ENCODE assay signal across 8 cellular contexts in genomic region chr4:6987566-6987920, GRCh38. TPM values are rescaled to one million over a fixed set of nuclear protein-coding genes. Genes with fewer than 3 reads are reported as not detected.
DNase-seq lines count a peak whose midpoint lies in the region; ATAC-seq and TF ChIP-seq lines count a peak whose summit lies in the region.

No MANE protein-coding gene starts in this region.

- H3K27me3 ChIP-seq in DOHH2 (ENCODE audit: control insufficient read depth, low read length): no peaks in the 10 kb centered on the region
- H3K27me3 ChIP-seq in SU-DHL-6 (ENCODE audit: low read length): no peaks in the 10 kb centered on the region
- H3K27me3 ChIP-seq in psoas muscle (ENCODE audit: insufficient read depth in 3 of 3, low read length in 2 of 3): no peaks in the 10 kb centered on the region

- H3K9me2 ChIP-seq in DOHH2 (replicated peaks; ENCODE audit: control insufficient read depth, low read length): no peaks in the 10 kb centered on the region
- H3K9me2 ChIP-seq in SU-DHL-6 (replicated peaks; ENCODE audit: insufficient read depth, low read length): no peaks in the 10 kb centered on the region

- in situ Hi-C loops in GM13977 (cut with MboI; ENCODE audit: low pct_unique_long_range_greater_than_20kb, low sequenced_read_pairs, unreplicated experiment): no loop called here

- peak overlapping the region; percentile 67 for H3K9ac ChIP-seq in SU-DHL-6 (ENCODE audit: low read length)

- POLR2A ChIA-PET in HEK293 (lab: Yijun Ruan, JAX): interaction anchor here (1.9 to 2.3 kb wide), 3 partner anchors 55 to 81 kb away, joined by 8 to 10 read pairs (median 8); partner anchors contain the start of genes GRPEL1, TADA2B and TBC1D14

- H3K4me2 ChIP-seq in DOHH2 (ENCODE audit: low read length) (peak overlapping the region; percentile 100), SU-DHL-6 (ENCODE audit: low read depth, low read length, poor library complexity, severe bottlenecking) (peak overlapping the region; percentile 77)

- DNase-seq in fibroblast of the aortic adventitia (ENCODE audit: low read depth) (peak; percentile 31), psoas muscle (no peak), GM13977 (ENCODE audit: low spot score) (no peak), NCI-H774 (lab: John Stamatoyannopoulos, UW) (no peak)
- no peak for DNase-seq in stimulated activated CD8-positive, alpha-beta memory T cell treated with anti-CD3 and anti-CD28 coated beads, Interleukin-4, amount 100 ng/mL, for 48 hours

- WGBS in psoas muscle, 3 donors: 1 to 2% (median 1%) methylated on average over 16 of the region's 16 CpGs

- H3K4me3 ChIP-seq in DOHH2 (ENCODE audit: low read length) (peak overlapping the region; percentile 98), HEK293 (ENCODE audit: low read depth, low read length) (peak overlapping the region; percentile 75), SU-DHL-6 (ENCODE audit: insufficient read depth, low read length, poor library complexity, severe bottlenecking) (peak overlapping the region; percentile 82), fibroblast of the aortic adventitia (ENCODE audit: low read depth, low read length) (peak overlapping the region; percentile 96), psoas muscle (peak overlapping the region; percentile 67)

- H3K9me3 ChIP-seq in DOHH2 (ENCODE audit: control insufficient read depth, insufficient read depth, low read length) (no peaks in the 10 kb centered on the region), HEK293 (ENCODE audit: control insufficient read depth, insufficient read depth, low read depth, low read length) (no peaks in the 10 kb centered on the region), SU-DHL-6 (ENCODE audit: insufficient read depth, low read length) (no peaks in the 10 kb centered on the region), psoas muscle (no peaks in the 10 kb centered on the region)

- H3K79me2 ChIP-seq in DOHH2 (ENCODE audit: control insufficient read depth, low read length) (peaks cover 93% of the 10 kb centered on the region), SU-DHL-6 (ENCODE audit: insufficient read depth, low read length) (peaks cover 22% of the 10 kb centered on the region)

- H3F3A ChIP-seq in DOHH2 (ENCODE audit: control insufficient read depth, insufficient read depth) (peaks cover 10% of the 10 kb centered on the region; the same call in 1 of the 2 replicates), SU-DHL-6 (ENCODE audit: insufficient read depth) (no peaks in the 10 kb centered on the region)

- ATAC-seq in psoas muscle: peak; percentile 3 to 9 (median 6)

- CTCF ChIA-PET in HEK293 (lab: Yijun Ruan, JAX): interaction anchor here (0.9 to 2.0 kb wide), 2 partner anchors 12 to 13 kb away, joined by 4 to 8 read pairs; no protein-coding TSS in a partner anchor

- H2AFZ ChIP-seq in SU-DHL-6 (ENCODE audit: low read depth, low read length, severe bottlenecking): peak overlapping the region; percentile 73

- TF ChIP-seq CTCF in DOHH2 (IDR thresholded peaks at IDR 0.05; ENCODE audit: low read depth, low read length, poor library complexity, severe bottlenecking) (no peak), HEK293 (tag by site-specific recombination; IDR thresholded peaks at IDR 0.05) (no peak), SU-DHL-6 (IDR thresholded peaks at IDR 0.05; ENCODE audit: insufficient read depth, low read length, poor library complexity, severe bottlenecking) (no peak), fibroblast of the aortic adventitia (IDR thresholded peaks at IDR 0.05; ENCODE audit: insufficient read depth, low read length) (no peak), psoas muscle (IDR thresholded peaks at IDR 0.05) (no peak), GM13977 (IDR thresholded peaks at IDR 0.05; ENCODE audit: extremely low read depth, insufficient read depth, missing control alignments) (no peak)

- H3K27ac ChIP-seq in DOHH2 (ENCODE audit: low read depth, low read length): peak overlapping the region; percentile 7; the same call in 1 of the 2 replicates
- peak overlapping the region; percentile 47; the same call in 1 of the 2 replicates for H3K27ac ChIP-seq in HEK293 (ENCODE audit: extremely low read depth, low read depth, low read length)
- no peak overlapping the region for H3K27ac ChIP-seq in SU-DHL-6 (ENCODE audit: low read depth, low read length)
- H3K27ac ChIP-seq in psoas muscle: peak overlapping the region; percentile 87

- intact Hi-C loops in psoas muscle (cut with DNase I): loop anchor here (2.0 to 10.0 kb wide), 6 partner anchors 55 to 273 kb away; partner anchors contain the start of genes BLOC1S4 (in 1 of the 2), GRPEL1 (in 1 of the 2), TADA2B (in 1 of the 2) and TBC1D14 (in 1 of the 2)

- H3K4me1 ChIP-seq in DOHH2 (ENCODE audit: control insufficient read depth, low read length) (peaks cover 46% of the 10 kb centered on the region), HEK293 (ENCODE audit: control insufficient read depth, insufficient read depth, low read length) (peaks cover 8% of the 10 kb centered on the region), psoas muscle (peaks cover 77% of the 10 kb centered on the region)

- H4K20me1 ChIP-seq in DOHH2 (ENCODE audit: control insufficient read depth, insufficient read depth, low read depth, low read length) (peaks cover 15% of the 10 kb centered on the region), SU-DHL-6 (ENCODE audit: low read depth, low read length) (no peaks in the 10 kb centered on the region; the same call in 1 of the 2 replicates)

- H3K36me3 ChIP-seq in DOHH2 (ENCODE audit: control insufficient read depth, low read length) (peaks cover 41% of the 10 kb centered on the region), HEK293 (ENCODE audit: control insufficient read depth in 2 of 2, insufficient read depth in 1 of 2, low read length in 2 of 2) (peaks cover 0 to 17% of the 10 kb centered on the region in 2 experiments; a peak in 1 of 3 replicates), SU-DHL-6 (ENCODE audit: low read length) (no peaks in the 10 kb centered on the region), psoas muscle (ENCODE audit: insufficient read depth in 1 of 2, low read depth in 1 of 2) (no peaks in the 10 kb centered on the region)

TF ChIP-seq in HEK293, 187 proteins besides CTCF, POLR2A, EP300 and RAD21:
- TF ChIP-seq ZNF341 (tag by site-specific recombination; IDR thresholded peaks at IDR 0.05; ENCODE audit: low read depth) (0 out of 2 replicates have a peak, but pooled peaks have one; percentile 13), GLIS1 (tag by site-specific recombination; IDR thresholded peaks at IDR 0.05) (0 out of 2 replicates have a peak, but pooled peaks have one; percentile 1), ZBTB17 (tag by site-specific recombination; IDR thresholded peaks at IDR 0.05) (peak; percentile 23; the same call in 1 of the 2 replicates), ZNF398 (tag by site-specific recombination; IDR thresholded peaks at IDR 0.05) (0 out of 2 replicates have a peak, but pooled peaks have one; percentile 2), ZNF76 (tag by site-specific recombination; IDR thresholded peaks at IDR 0.05; ENCODE audit: borderline replicate concordance, low read depth) (no peak), ZNF501 (tag by site-specific recombination; IDR thresholded peaks at IDR 0.05) (0 out of 2 replicates have a peak, but pooled peaks have one; percentile 24), ZSCAN23 (tag by site-specific recombination; IDR thresholded peaks at IDR 0.05) (no peak), ZNF366 (tag by site-specific recombination; conservative IDR thresholded peaks at IDR 0.05) (0 out of 2 replicates have a peak, but pooled peaks have one; percentile 5)

RNA-seq across cellular contexts. Expression of gene TADA2B, which starts 55.6 kb away (rescaled TPM):
- total RNA-seq in fibroblast of the aortic adventitia (ENCODE audit: low replicate concordance): 5.6 and 11.5 TPM in 2 replicates
- total RNA-seq in psoas muscle: 10 to 100 TPM; 43.0 to 70.3 (median 54.7) TPM
- 10 to 100 TPM; 21.0 to 63.3 (median 26.4) TPM for polyA plus RNA-seq in psoas muscle
